In the genomic region with DNA sequence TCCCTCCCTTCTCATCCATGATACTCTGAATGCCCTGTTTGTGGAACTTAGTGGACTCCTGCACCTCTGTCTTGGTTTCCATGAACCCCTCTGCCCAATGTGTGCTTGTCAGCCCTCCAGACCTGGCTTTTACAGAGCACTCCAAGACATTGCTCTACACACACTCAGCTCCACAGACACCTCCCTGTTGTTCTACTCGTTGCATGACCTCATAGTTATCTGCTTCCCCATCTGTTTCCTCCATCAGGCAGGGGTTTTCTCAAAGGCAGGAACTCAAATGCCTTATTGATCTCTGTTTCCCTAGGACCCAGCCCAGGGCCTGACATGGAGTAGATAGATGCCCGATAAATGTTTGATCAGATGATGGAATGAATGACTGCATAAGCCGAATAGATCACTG, we compare ENCODE assay signal across 8 cellular contexts. TPM values are rescaled to one million over a fixed set of nuclear protein-coding genes. Genes with fewer than 3 reads are reported as not detected.
DNase-seq lines count a peak whose midpoint lies in the region; ATAC-seq and TF ChIP-seq lines count a peak whose summit lies in the region.

No MANE protein-coding gene starts in this region.

- peak overlapping the region; percentile 10 for H3K27ac Mint-ChIP-seq in endodermal cell

- H3K9ac ChIP-seq in endodermal cell (ENCODE audit: extremely low read depth, low read length, poor library complexity, severe bottlenecking) (no peak overlapping the region), parathyroid adenoma (no peak overlapping the region)

- peaks cover 69% of the 10 kb centered on the region for H3K79me2 ChIP-seq in parathyroid adenoma

- peaks cover 15% of the 10 kb centered on the region for H3K36me3 Mint-ChIP-seq in endodermal cell (ENCODE audit: low read depth)

- 93 to 100% methylated on average over 1 to 3 of the region's 3 CpGs for WGBS in endodermal cell (ENCODE audit: insufficient coverage in 1 of 2, insufficient read length in 1 of 2), 2 experiments

- no peak overlapping the region for H2AFZ ChIP-seq in parathyroid adenoma

- peaks cover 29% of the 10 kb centered on the region for H3K4me1 Mint-ChIP-seq in endodermal cell

- no peak overlapping the region for H3K4me3 Mint-ChIP-seq in endodermal cell

- H3K27me3 ChIP-seq in endodermal cell (ENCODE audit: control insufficient read depth, insufficient read depth, low read length, poor library complexity, severe bottlenecking): no peaks in the 10 kb centered on the region
- H3K27me3 ChIP-seq in parathyroid adenoma (ENCODE audit: control insufficient read depth, insufficient read depth, low read length): no peaks in the 10 kb centered on the region

- H3K4me3 ChIP-seq in endodermal cell (ENCODE audit: low read length) (no peak overlapping the region), parathyroid adenoma (ENCODE audit: low read depth, low read length) (no peak overlapping the region), coronary artery (no peak overlapping the region)

- DNase-seq in EL: peak; percentile 49
- DNase-seq in RWPE1 (ENCODE audit: low spot score): no peak
- no peak for DNase-seq in endodermal cell
- no peak for DNase-seq in NCI-H2227 treated with DMSO at 0.1 percent for 48 hours (lab: John Stamatoyannopoulos, UW)
- no peak for DNase-seq in coronary artery (ENCODE audit: low spot score)

- peak overlapping the region; percentile 24 for H3K27ac ChIP-seq in RWPE1
- no peak overlapping the region for H3K27ac ChIP-seq in endodermal cell (ENCODE audit: low read depth, low read length)
- H3K27ac ChIP-seq in parathyroid adenoma: peak overlapping the region; percentile 24
- peak overlapping the region in 1 of 2 donors; percentile 43 for H3K27ac ChIP-seq in coronary artery

- H3K4me1 ChIP-seq in endodermal cell (ENCODE audit: control insufficient read depth, insufficient read depth, low read length) (no peaks in the 10 kb centered on the region), parathyroid adenoma (peaks cover 15% of the 10 kb centered on the region)

- no peak for TF ChIP-seq CTCF in RWPE1 (conservative IDR thresholded peaks at IDR 0.05; ENCODE audit: low read depth)
- TF ChIP-seq CTCF in endodermal cell (conservative IDR thresholded peaks at IDR 0.05): no peak
- no peak for TF ChIP-seq CTCF in parathyroid adenoma (IDR thresholded peaks at IDR 0.05)
- no peak for TF ChIP-seq CTCF in coronary artery (IDR thresholded peaks at IDR 0.05)

- no peaks in the 10 kb centered on the region for H3K27me3 Mint-ChIP-seq in endodermal cell (ENCODE audit: insufficient read depth)

- CTCF ChIA-PET in RWPE1 (lab: Yijun Ruan, JAX): interaction anchor here (2.1 to 3.5 kb wide), 2 partner anchors 22 to 190 kb away, joined by 6 to 12 read pairs; partner anchors contain the start of gene LPIN3

- ATAC-seq in HG02678 (IDR thresholded peaks at IDR 0.05; ENCODE audit: unreplicated experiment) (no peak), GM19397 (IDR thresholded peaks at IDR 0.05; ENCODE audit: unreplicated experiment) (no peak)

- peaks cover 70% of the 10 kb centered on the region for H3K36me3 ChIP-seq in endodermal cell (ENCODE audit: control insufficient read depth, insufficient read depth, low read length)
- no peaks in the 10 kb centered on the region for H3K36me3 ChIP-seq in parathyroid adenoma (ENCODE audit: control insufficient read depth, insufficient read depth, low read length)

- POLR2A ChIA-PET in RWPE1 (lab: Yijun Ruan, JAX; ENCODE audit: low non-redundant PET): no interaction called here

- no peaks in the 10 kb centered on the region for H3K9me3 Mint-ChIP-seq in endodermal cell

- no peak overlapping the region for H3K4me2 ChIP-seq in parathyroid adenoma (ENCODE audit: low read length)

- H3K9me3 ChIP-seq in endodermal cell (ENCODE audit: control insufficient read depth, low read length) (no peaks in the 10 kb centered on the region), parathyroid adenoma (ENCODE audit: control insufficient read depth, low read length) (no peaks in the 10 kb centered on the region)

RNA-seq across cellular contexts. Expression of gene PLCG1, which starts 13.3 kb away (rescaled TPM):
- total RNA-seq in endodermal cell: 100 to 1,000 TPM; 227 to 257 TPM
- polyA plus RNA-seq in endodermal cell (2013, experiment 1 of 2): 283 TPM
- polyA plus RNA-seq in endodermal cell (2013, experiment 2 of 2): 237 TPM
